In genomic region chr5:142857405-142857804, GRCh38 we compare ENCODE assay signal across 16 cellular contexts.
DNase-seq lines count a peak whose midpoint lies in the region; ATAC-seq and TF ChIP-seq lines count a peak whose summit lies in the region.
"Had no signal": no experiment of that assay in that cellular context is flagged by ENCODE, and none has a peak within 500 bp of the region (broad histone marks: within the 10 kb centered on the region; RNA-seq: fewer than 3 reads in every experiment).

No MANE protein-coding gene starts in this region.

- DNase-seq in Calu3 (peak; percentile 43), WTC11 (ENCODE audit: low spot score) (no peak), foreskin keratinocyte (no peak), dorsolateral prefrontal cortex (no peak)
- no peak for DNase-seq in activated CD4-positive, CD25-positive, alpha-beta regulatory T cell (lab: John Stamatoyannopoulos, UW)
- DNase-seq: activated CD4-positive, alpha-beta T cell treated with anti-CD3 and anti-CD28 coated beads for 4 hours; effector memory CD8-positive, alpha-beta T cell; SHP77 treated with DMSO at 0.1 percent for 48 hours; stimulated activated naive B cell treated with anti-CD40 and anti-IgM and Interleukin-4, amounts not matched to agents 10 μg/mL and 1 μg/mL and 100 μg/mL, for 72 hours had no signal

- H3K4me1 Mint-ChIP-seq in Calu3 (ENCODE audit: low read depth, unreplicated experiment) (peaks cover 87% of the 10 kb centered on the region), WTC11 (peaks cover 50% of the 10 kb centered on the region)

- no peaks in the 10 kb centered on the region for H3K4me1 ChIP-seq in foreskin keratinocyte
- H3K4me1 ChIP-seq in neutrophil (ENCODE audit: control insufficient read depth in 1 of 2, insufficient read depth in 1 of 2, low read depth in 1 of 2, low read length in 1 of 2) = peaks cover 4 to 20% of the 10 kb centered on the region in 2 experiments

- H3K27ac Mint-ChIP-seq in Calu3 (ENCODE audit: unreplicated experiment) (peak overlapping the region; percentile 85), WTC11 (peak overlapping the region; percentile 61; the same call in 1 of the 2 replicates)
- H3K27ac Mint-ChIP-seq: activated naive CD4-positive, alpha-beta T cell treated with anti-CD3 and anti-CD28 coated beads, Interleukin-2, amount 50 U/mL, for 24 hours; stimulated activated naive B cell treated with anti-CD40 and anti-IgM and Interleukin-4, amounts not matched to agents 10 μg/mL and 1 μg/mL and 100 μg/mL, for 72 hours; T-helper 2 cell treated with Interferon-gamma antibody and Interleukin-4, amounts not matched to agents 5 μg/mL and 100 μg/mL, for 36 hours had no signal

- no peaks in the 10 kb centered on the region for H3K36me3 ChIP-seq in neutrophil
- H3K36me3 ChIP-seq: cardiac muscle cell had no signal

- CTCF ChIA-PET in Calu3 (lab: Charles Lee) (interaction anchor here (0.7 to 1.3 kb wide), 6 partner anchors 9 to 36 kb away, joined by 3 to 10 read pairs (median 4); no protein-coding TSS in a partner anchor), WTC11 (lab: Charles Lee) (interaction anchor here (0.5 to 1.3 kb wide), 4 partner anchors 16 to 144 kb away, joined by 3 to 5 read pairs (median 4); no protein-coding TSS in a partner anchor)

- H3K9me3 Mint-ChIP-seq in Calu3 (ENCODE audit: low read depth, unreplicated experiment) (no peaks in the 10 kb centered on the region), WTC11 (no peaks in the 10 kb centered on the region)
- H3K9me3 Mint-ChIP-seq: activated naive CD4-positive, alpha-beta T cell treated with anti-CD3 and anti-CD28 coated beads, Interleukin-2, amount 50 U/mL, for 24 hours; effector memory CD8-positive, alpha-beta T cell; stimulated activated naive B cell treated with anti-CD40 and anti-IgM and Interleukin-4, amounts not matched to agents 10 μg/mL and 1 μg/mL and 100 μg/mL, for 72 hours; T-helper 2 cell treated with Interferon-gamma antibody and Interleukin-4, amounts not matched to agents 5 μg/mL and 100 μg/mL, for 36 hours had no signal

- POLR2A ChIA-PET in WTC11 (lab: Charles Lee) = interaction anchor here (0.6 kb wide), 1 partner anchor 9 kb away, joined by 3 read pairs; no protein-coding TSS in a partner anchor

- peak overlapping the region; percentile 56 for H3K4me3 Mint-ChIP-seq in Calu3 (ENCODE audit: low read depth, unreplicated experiment)
- H3K4me3 Mint-ChIP-seq in WTC11 = no peak overlapping the region
- H3K4me3 Mint-ChIP-seq: activated naive CD4-positive, alpha-beta T cell treated with anti-CD3 and anti-CD28 coated beads, Interleukin-2, amount 50 U/mL, for 24 hours; effector memory CD8-positive, alpha-beta T cell; stimulated activated naive B cell treated with anti-CD40 and anti-IgM and Interleukin-4, amounts not matched to agents 10 μg/mL and 1 μg/mL and 100 μg/mL, for 72 hours; T-helper 2 cell treated with Interferon-gamma antibody and Interleukin-4, amounts not matched to agents 5 μg/mL and 100 μg/mL, for 36 hours had no signal

- BruUV-seq in Calu3 (replicated peaks; lab: Mats Ljungman, UMichigan) = no TSS peak

- H3K27me3 ChIP-seq in foreskin keratinocyte (no peaks in the 10 kb centered on the region), neutrophil (no peaks in the 10 kb centered on the region), dorsolateral prefrontal cortex (no peaks in the 10 kb centered on the region)
- H3K27me3 ChIP-seq: cardiac muscle cell had no signal

- H3K36me3 Mint-ChIP-seq in Calu3 (ENCODE audit: insufficient read depth, unreplicated experiment) = peaks cover 18% of the 10 kb centered on the region
- H3K36me3 Mint-ChIP-seq in WTC11 = no peaks in the 10 kb centered on the region
- H3K36me3 Mint-ChIP-seq: activated naive CD4-positive, alpha-beta T cell treated with anti-CD3 and anti-CD28 coated beads, Interleukin-2, amount 50 U/mL, for 24 hours had no signal

- no peak for ATAC-seq in WTC11
- ATAC-seq in foreskin keratinocyte = peak; percentile 33
- no peak for ATAC-seq in GM21515 (IDR thresholded peaks at IDR 0.05; ENCODE audit: unreplicated experiment)
- no peak for ATAC-seq in GM19324 (IDR thresholded peaks at IDR 0.05; ENCODE audit: low FRiP score, unreplicated experiment)
- ATAC-seq: effector memory CD8-positive, alpha-beta T cell; stimulated activated naive B cell treated with anti-CD40 and anti-IgM and Interleukin-4, amounts not matched to agents 10 μg/mL and 1 μg/mL and 100 μg/mL, for 72 hours had no signal

- intact Hi-C loops in Calu3 (cut with micrococcal nuclease; ENCODE audit: unreplicated experiment) = no loop called here
- intact Hi-C loops in dorsolateral prefrontal cortex (cut with DNase I) = no loop called here

- no peak for TF ChIP-seq CTCF in Calu3 (IDR thresholded peaks at IDR 0.05; ENCODE audit: unreplicated experiment)
- no peak for TF ChIP-seq CTCF in WTC11 (IDR thresholded peaks at IDR 0.05)
- TF ChIP-seq CTCF in foreskin keratinocyte (conservative IDR thresholded peaks at IDR 0.05) = no peak
- no peak for TF ChIP-seq CTCF in neutrophil (IDR thresholded peaks at IDR 0.05)
- no peak for TF ChIP-seq CTCF in dorsolateral prefrontal cortex (IDR thresholded peaks at IDR 0.05 in 54 of 56, conservative IDR thresholded peaks at IDR 0.05 in 2 of 56; ENCODE audit: low read depth in 1 of 56, partially characterized antibody in 56 of 56)

- no peaks in the 10 kb centered on the region for H3K27me3 Mint-ChIP-seq in Calu3 (ENCODE audit: unreplicated experiment)
- no peaks in the 10 kb centered on the region for H3K27me3 Mint-ChIP-seq in WTC11 (ENCODE audit: low read depth)
- H3K27me3 Mint-ChIP-seq: activated naive CD4-positive, alpha-beta T cell treated with anti-CD3 and anti-CD28 coated beads, Interleukin-2, amount 50 U/mL, for 24 hours; effector memory CD8-positive, alpha-beta T cell; stimulated activated naive B cell treated with anti-CD40 and anti-IgM and Interleukin-4, amounts not matched to agents 10 μg/mL and 1 μg/mL and 100 μg/mL, for 72 hours had no signal

- H3K9me3 ChIP-seq in neutrophil = no peaks in the 10 kb centered on the region

- H3K4me3 ChIP-seq in neutrophil (ENCODE audit: low read depth in 1 of 2, low read length in 1 of 2) = no peak overlapping the region
- no peak overlapping the region for H3K4me3 ChIP-seq in dorsolateral prefrontal cortex
- H3K4me3 ChIP-seq: cardiac muscle cell, smooth muscle cell had no signal

- H3K27ac ChIP-seq in foreskin keratinocyte (no peak overlapping the region), neutrophil (peak overlapping the region; percentile 32), dorsolateral prefrontal cortex (no peak overlapping the region)
- H3K27ac ChIP-seq: cardiac muscle cell had no signal

TF ChIP-seq in WTC11, 78 proteins besides CTCF, POLR2A, EP300 and RAD21 (continues in another document):
- TF ChIP-seq PRRX2 (CRISPR knock-in tag; IDR thresholded peaks at IDR 0.05) (no peak), CREB1 (CRISPR knock-in tag; IDR thresholded peaks at IDR 0.05) (no peak), AFF4 (CRISPR knock-in tag; IDR thresholded peaks at IDR 0.05; ENCODE audit: borderline replicate concordance) (no peak), NFATC4 (CRISPR knock-in tag; IDR thresholded peaks at IDR 0.05) (no peak), CBFB (CRISPR knock-in tag; IDR thresholded peaks at IDR 0.05; ENCODE audit: low read depth) (no peak), SOX15 (CRISPR knock-in tag; IDR thresholded peaks at IDR 0.05) (no peak), ZNF121 (CRISPR knock-in tag; IDR thresholded peaks at IDR 0.05) (no peak), JUN (CRISPR knock-in tag; IDR thresholded peaks at IDR 0.05) (no peak), USF1 (CRISPR knock-in tag; IDR thresholded peaks at IDR 0.05) (no peak)
